In the genomic region with DNA sequence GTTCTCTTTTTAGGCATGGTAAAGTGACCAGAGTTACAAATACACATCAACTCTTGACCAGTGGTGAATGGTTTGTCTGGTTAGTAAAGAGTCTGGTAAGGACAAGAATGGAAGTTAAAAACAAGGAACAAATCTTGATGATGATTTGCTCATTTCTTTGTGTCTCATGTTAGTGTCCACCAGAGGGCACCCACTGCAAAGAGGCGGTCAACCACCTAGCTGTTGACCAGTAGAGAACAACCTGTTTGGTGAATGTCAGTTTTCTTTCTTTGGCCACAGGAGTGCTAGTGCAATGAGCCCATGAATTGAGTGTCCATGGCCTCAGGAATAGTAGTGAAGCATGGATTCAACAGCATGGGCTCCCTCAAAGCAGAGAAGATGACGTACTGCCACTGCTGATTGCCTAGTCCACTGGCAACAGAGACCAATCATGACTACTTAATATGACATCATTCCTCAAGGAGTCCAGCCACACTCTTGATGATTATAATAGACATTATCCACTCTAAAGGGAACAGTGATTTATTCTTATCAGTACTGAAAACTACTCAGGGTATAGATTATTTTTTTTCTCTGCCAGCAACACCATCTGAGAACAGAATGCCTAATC, we compare ENCODE assay signal across 1 cellular context.
TF ChIP-seq lines count a peak whose summit lies in the region.

No MANE protein-coding gene starts in this region.

TF ChIP-seq in GM23338, 12 proteins besides CTCF, POLR2A, EP300 and RAD21 (continued from another document):
- TF ChIP-seq, protein P1, sequence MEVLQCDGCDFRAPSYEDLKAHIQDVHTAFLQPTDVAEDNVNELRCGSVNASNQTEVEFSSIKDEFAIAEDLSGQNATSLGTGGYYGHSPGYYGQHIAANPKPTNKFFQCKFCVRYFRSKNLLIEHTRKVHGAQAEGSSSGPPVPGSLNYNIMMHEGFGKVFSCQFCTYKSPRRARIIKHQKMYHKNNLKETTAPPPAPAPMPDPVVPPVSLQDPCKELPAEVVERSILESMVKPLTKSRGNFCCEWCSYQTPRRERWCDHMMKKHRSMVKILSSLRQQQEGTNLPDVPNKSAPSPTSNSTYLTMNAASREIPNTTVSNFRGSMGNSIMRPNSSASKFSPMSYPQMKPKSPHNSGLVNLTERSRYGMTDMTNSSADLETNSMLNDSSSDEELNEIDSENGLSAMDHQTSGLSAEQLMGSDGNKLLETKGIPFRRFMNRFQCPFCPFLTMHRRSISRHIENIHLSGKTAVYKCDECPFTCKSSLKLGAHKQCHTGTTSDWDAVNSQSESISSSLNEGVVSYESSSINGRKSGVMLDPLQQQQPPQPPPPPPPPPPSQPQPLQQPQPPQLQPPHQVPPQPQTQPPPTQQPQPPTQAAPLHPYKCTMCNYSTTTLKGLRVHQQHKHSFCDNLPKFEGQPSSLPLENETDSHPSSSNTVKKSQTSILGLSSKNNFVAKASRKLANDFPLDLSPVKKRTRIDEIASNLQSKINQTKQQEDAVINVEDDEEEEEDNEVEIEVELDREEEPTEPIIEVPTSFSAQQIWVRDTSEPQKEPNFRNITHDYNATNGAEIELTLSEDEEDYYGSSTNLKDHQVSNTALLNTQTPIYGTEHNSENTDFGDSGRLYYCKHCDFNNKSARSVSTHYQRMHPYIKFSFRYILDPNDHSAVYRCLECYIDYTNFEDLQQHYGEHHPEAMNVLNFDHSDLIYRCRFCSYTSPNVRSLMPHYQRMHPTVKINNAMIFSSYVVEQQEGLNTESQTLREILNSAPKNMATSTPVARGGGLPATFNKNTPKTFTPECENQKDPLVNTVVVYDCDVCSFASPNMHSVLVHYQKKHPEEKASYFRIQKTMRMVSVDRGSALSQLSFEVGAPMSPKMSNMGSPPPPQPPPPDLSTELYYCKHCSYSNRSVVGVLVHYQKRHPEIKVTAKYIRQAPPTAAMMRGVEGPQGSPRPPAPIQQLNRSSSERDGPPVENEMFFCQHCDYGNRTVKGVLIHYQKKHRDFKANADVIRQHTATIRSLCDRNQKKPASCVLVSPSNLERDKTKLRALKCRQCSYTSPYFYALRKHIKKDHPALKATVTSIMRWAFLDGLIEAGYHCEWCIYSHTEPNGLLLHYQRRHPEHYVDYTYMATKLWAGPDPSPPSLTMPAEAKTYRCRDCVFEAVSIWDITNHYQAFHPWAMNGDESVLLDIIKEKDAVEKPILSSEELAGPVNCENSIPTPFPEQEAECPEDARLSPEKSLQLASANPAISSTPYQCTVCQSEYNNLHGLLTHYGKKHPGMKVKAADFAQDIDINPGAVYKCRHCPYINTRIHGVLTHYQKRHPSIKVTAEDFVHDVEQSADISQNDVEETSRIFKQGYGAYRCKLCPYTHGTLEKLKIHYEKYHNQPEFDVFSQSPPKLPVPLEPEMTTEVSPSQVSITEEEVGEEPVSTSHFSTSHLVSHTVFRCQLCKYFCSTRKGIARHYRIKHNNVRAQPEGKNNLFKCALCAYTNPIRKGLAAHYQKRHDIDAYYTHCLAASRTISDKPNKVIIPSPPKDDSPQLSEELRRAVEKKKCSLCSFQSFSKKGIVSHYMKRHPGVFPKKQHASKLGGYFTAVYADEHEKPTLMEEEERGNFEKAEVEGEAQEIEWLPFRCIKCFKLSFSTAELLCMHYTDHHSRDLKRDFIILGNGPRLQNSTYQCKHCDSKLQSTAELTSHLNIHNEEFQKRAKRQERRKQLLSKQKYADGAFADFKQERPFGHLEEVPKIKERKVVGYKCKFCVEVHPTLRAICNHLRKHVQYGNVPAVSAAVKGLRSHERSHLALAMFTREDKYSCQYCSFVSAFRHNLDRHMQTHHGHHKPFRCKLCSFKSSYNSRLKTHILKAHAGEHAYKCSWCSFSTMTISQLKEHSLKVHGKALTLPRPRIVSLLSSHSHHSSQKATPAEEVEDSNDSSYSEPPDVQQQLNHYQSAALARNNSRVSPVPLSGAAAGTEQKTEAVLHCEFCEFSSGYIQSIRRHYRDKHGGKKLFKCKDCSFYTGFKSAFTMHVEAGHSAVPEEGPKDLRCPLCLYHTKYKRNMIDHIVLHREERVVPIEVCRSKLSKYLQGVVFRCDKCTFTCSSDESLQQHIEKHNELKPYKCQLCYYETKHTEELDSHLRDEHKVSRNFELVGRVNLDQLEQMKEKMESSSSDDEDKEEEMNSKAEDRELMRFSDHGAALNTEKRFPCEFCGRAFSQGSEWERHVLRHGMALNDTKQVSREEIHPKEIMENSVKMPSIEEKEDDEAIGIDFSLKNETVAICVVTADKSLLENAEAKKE (CRISPR knock-in tag; IDR thresholded peaks at IDR 0.05) = no peak
- no peak for TF ChIP-seq EZH2 (IDR thresholded peaks at IDR 0.05; ENCODE audit: low read depth, unreplicated experiment)
- TF ChIP-seq NANOG (IDR thresholded peaks at IDR 0.05; ENCODE audit: borderline replicate concordance) = no peak
- no peak for TF ChIP-seq STAT1 (IDR thresholded peaks at IDR 0.05; ENCODE audit: unreplicated experiment)
- no peak for TF ChIP-seq JUNB (IDR thresholded peaks at IDR 0.05; ENCODE audit: unreplicated experiment)
